Comparison of ENCODE assay signal across 11 cellular contexts in the genomic region with DNA sequence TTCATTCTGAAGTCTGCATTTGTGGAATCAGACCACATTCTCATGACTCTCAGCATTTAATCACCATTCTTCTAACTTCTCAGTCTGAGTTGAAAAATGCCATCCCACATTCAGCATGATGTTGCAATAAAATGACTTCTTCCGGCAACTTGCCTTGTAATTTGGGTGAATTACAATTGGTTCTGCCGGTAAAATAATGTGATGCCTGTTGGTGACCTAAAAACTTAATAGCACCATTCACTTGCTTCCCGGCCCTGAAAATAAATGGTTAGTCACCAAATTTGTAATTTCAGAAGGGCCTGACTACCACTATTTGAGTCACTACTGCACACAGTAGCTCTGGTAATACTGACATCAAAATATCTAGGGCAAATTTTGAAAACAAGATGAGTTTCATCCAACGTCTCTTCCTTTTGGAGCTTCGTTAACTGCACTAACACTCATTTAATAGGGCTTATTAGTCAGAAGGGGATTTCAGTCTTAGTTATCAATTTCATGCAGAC.
DNase-seq lines count a peak whose midpoint lies in the region; ATAC-seq and TF ChIP-seq lines count a peak whose summit lies in the region.
"Had no signal": no experiment of that assay in that cellular context is flagged by ENCODE, and none has a peak within 500 bp of the region (broad histone marks: within the 10 kb centered on the region; RNA-seq: fewer than 3 reads in every experiment).

No MANE protein-coding gene starts in this region.

- H3K23ac ChIP-seq in trophoblast cell (ENCODE audit: low read length), result no peak overlapping the region

- H3K4ac ChIP-seq in trophoblast cell (ENCODE audit: low read depth, low read length), result no peak overlapping the region

- peaks cover 1% of the 10 kb centered on the region for H3K36me3 Mint-ChIP-seq in chondrocyte (ENCODE audit: low read depth)

- WGBS in trophoblast cell (ENCODE audit: extremely low coverage, insufficient coverage, insufficient read length), result no CpG with 5 or more reads among the region's 5 CpGs
- WGBS in thyroid gland, 2 donors, result 85 to 94% methylated on average over 5 of the region's 5 CpGs

- ATAC-seq in GM18511 (IDR thresholded peaks at IDR 0.05; ENCODE audit: unreplicated experiment), result peak; percentile 65

- peak; percentile 41 for DNase-seq in MV-4-11 (lab: John Stamatoyannopoulos, UW)
- peak; percentile 17 for DNase-seq in epidermal melanocyte (ENCODE audit: insufficient read length, low spot score)
- no peak for DNase-seq in trophoblast cell
- no peak for DNase-seq in LoVo (ENCODE audit: low spot score)
- no peak for DNase-seq in thyroid gland
- DNase-seq in chondrocyte (ENCODE audit: low spot score), result no peak
- no peak for DNase-seq in NCI-H748 treated with DMSO at 0.1 percent for 48 hours (lab: John Stamatoyannopoulos, UW)
- DNase-seq: amniotic stem cell, erythroblast, NCI-H524 had no signal

- H2AFZ ChIP-seq in trophoblast cell (ENCODE audit: insufficient read depth, low read length, poor library complexity), result no peak overlapping the region

- TF ChIP-seq CTCF in thyroid gland (IDR thresholded peaks at IDR 0.05) (no peak), chondrocyte (IDR thresholded peaks at IDR 0.05) (no peak)

- H3K4me3 ChIP-seq in trophoblast cell (ENCODE audit: low read depth, low read length), result no peak overlapping the region
- H3K4me3 ChIP-seq in thyroid gland (replicated peaks in 1 of 3), result no peak overlapping the region

- no peak overlapping the region for H3K4me3 Mint-ChIP-seq in chondrocyte (ENCODE audit: unreplicated experiment)

- H4K91ac ChIP-seq in trophoblast cell (ENCODE audit: low read depth, low read length), result no peak overlapping the region

- H3K18ac ChIP-seq in trophoblast cell (ENCODE audit: low read length), result no peak overlapping the region

- H4K8ac ChIP-seq in trophoblast cell (ENCODE audit: low read depth, low read length), result no peak overlapping the region

- H3K9me3 ChIP-seq in trophoblast cell (ENCODE audit: insufficient read depth, low read depth, low read length) (no peaks in the 10 kb centered on the region), thyroid gland (no peaks in the 10 kb centered on the region)

- H3K9ac ChIP-seq in trophoblast cell (ENCODE audit: low read length), result no peak overlapping the region

- H3K36me3 ChIP-seq in trophoblast cell (ENCODE audit: control insufficient read depth in 1 of 2, insufficient read depth in 2 of 2, low read length in 2 of 2) (no peaks in the 10 kb centered on the region), thyroid gland (no peaks in the 10 kb centered on the region)

- no peak overlapping the region for H2BK5ac ChIP-seq in trophoblast cell (ENCODE audit: low read depth, low read length, poor library complexity)

- H3K4me1 Mint-ChIP-seq in chondrocyte (ENCODE audit: low read depth), result peaks cover 6% of the 10 kb centered on the region

- H3K4me1 ChIP-seq in trophoblast cell (ENCODE audit: control insufficient read depth in 1 of 2, insufficient read depth in 2 of 2, low read length in 2 of 2), result peaks cover 0 to 15% of the 10 kb centered on the region in 2 experiments
- H3K4me1 ChIP-seq in thyroid gland, result no peaks in the 10 kb centered on the region

- H4K12ac ChIP-seq in trophoblast cell (ENCODE audit: low read depth, low read length), result no peak overlapping the region

- H2AK5ac ChIP-seq in trophoblast cell (ENCODE audit: low read length), result no peak overlapping the region

- TF ChIP-seq POLR2A in thyroid gland (IDR thresholded peaks at IDR 0.05), result no peak

- H3K79me2 ChIP-seq in trophoblast cell (ENCODE audit: control insufficient read depth, insufficient read depth, low read length, poor library complexity), result no peaks in the 10 kb centered on the region

- H3K79me1 ChIP-seq in trophoblast cell (ENCODE audit: low read length), result peaks cover 15% of the 10 kb centered on the region

- no peak overlapping the region for H3K27ac Mint-ChIP-seq in chondrocyte (ENCODE audit: unreplicated experiment)

- no peaks in the 10 kb centered on the region for H3K9me3 Mint-ChIP-seq in chondrocyte (ENCODE audit: low read depth)

- no peak overlapping the region for H2BK120ac ChIP-seq in trophoblast cell (ENCODE audit: insufficient read depth, low read length, poor library complexity)

- H3K27me3 ChIP-seq in trophoblast cell (ENCODE audit: insufficient read depth, low read length) (no peaks in the 10 kb centered on the region), thyroid gland (no peaks in the 10 kb centered on the region)

- H3K14ac ChIP-seq in trophoblast cell (ENCODE audit: low read length), result no peak overlapping the region

- H3K27me3 Mint-ChIP-seq in chondrocyte (ENCODE audit: low read depth), result peaks cover 19% of the 10 kb centered on the region

- H3K27ac ChIP-seq in trophoblast cell (ENCODE audit: low read depth, low read length) (peak overlapping the region; percentile 9), thyroid gland (no peak overlapping the region)

- intact Hi-C loops in thyroid gland (cut with DNase I), result no loop called here

- H2BK12ac ChIP-seq in trophoblast cell (ENCODE audit: low read length), result no peak overlapping the region

- no peak overlapping the region for H3K4me2 ChIP-seq in trophoblast cell (ENCODE audit: low read length)

Comparison
In these comparisons a context has a peak if more than half of its experiments do, and no peak if none do; other contexts are left out.
1. DNase-seq: peak in MV-4-11 (single experiment) and epidermal melanocyte (single experiment); none in trophoblast cell (0 of 2), LoVo (single experiment), thyroid gland (0 of 2), chondrocyte (single experiment) and NCI-H748 treated with DMSO at 0.1 percent for 48 hours (single experiment).